Comparison of ENCODE assay signal across 14 cellular contexts in the genomic region with DNA sequence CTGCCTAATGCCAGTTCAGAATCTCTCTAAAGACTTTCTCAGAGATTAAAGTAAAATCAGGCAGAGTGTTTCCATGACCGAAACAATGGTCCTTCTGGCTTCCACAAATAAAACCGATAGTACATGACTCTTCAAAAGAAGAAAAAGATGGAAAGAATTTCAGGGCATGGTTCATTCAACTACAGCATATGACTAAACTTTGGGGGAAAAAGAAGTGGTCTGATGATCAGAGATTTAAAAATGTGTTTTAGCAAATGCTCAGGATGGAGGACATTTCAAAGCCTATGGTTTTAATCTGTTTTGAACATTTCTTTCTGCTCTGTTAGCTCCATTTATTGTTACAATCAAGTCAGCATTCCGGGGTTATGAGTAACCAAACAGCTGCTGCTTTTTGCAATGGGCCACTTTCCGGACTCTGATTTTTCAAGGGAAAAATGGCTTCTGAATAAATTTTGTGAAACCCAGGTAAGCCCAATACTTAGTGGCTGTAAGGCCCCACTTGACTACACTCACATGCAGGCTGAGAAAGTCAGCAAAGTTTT.
DNase-seq lines count a peak whose midpoint lies in the region; FAIRE-seq and TF ChIP-seq lines count a peak whose summit lies in the region.
"Had no signal": no experiment of that assay in that cellular context is flagged by ENCODE, and none has a peak within 500 bp of the region (broad histone marks: within the 10 kb centered on the region; RNA-seq: fewer than 3 reads in every experiment).

No MANE protein-coding gene starts in this region.

- no peak overlapping the region for H3K4me3 ChIP-seq in tibial artery
- H3K4me3 ChIP-seq: spleen, testis had no signal

- peak; percentile 97 for FAIRE-seq in RCC 7860 (lab: Jason Lieb, UNC)
- FAIRE-seq: G401.6, GM19239 had no signal

- H3K36me3 ChIP-seq in tibial artery, result no peaks in the 10 kb centered on the region
- H3K36me3 ChIP-seq: spleen had no signal

- H3K27me3 ChIP-seq in layer of hippocampus (ENCODE audit: control insufficient read depth, insufficient read depth, low read length) (no peaks in the 10 kb centered on the region), tibial artery (no peaks in the 10 kb centered on the region)
- H3K27me3 ChIP-seq: spleen, testis had no signal

- intact Hi-C loops in tibial artery (cut with DNase I; ENCODE audit: low total_unique reads), result no loop called here

- POLR2A ChIA-PET in GM10248 (lab: Yijun Ruan, JAX), result no interaction called here

- TF ChIP-seq CTCF in tibial artery (IDR thresholded peaks at IDR 0.05), result no peak
- no peak for TF ChIP-seq CTCF in GM10248 (IDR thresholded peaks at IDR 0.05; ENCODE audit: control extremely low read depth, extremely low read depth, low read depth, missing control alignments)

- no peaks in the 10 kb centered on the region for H3K9me3 ChIP-seq in tibial artery
- H3K9me3 ChIP-seq: spleen, testis had no signal

- DNase-seq in RCC 7860 (ENCODE audit: low spot score) (peak; percentile 88), dermis microvascular lymphatic vessel endothelial cell (ENCODE audit: low read depth in 2 of 2) (peak; percentile 60 to 85), tibial artery (no peak), Ammon's horn (ENCODE audit: low spot score) (no peak), GM10248 (ENCODE audit: extremely low spot score) (no peak), NCI-H2171 (lab: John Stamatoyannopoulos, UW) (no peak), AML-193 (lab: John Stamatoyannopoulos, UW) (no peak)
- DNase-seq: activated T-cell treated with anti-CD3 and anti-CD28 coated beads, Interleukin-2, amount 50 U/mL, for 48 hours; NCI-H1436; spleen; testis had no signal

- H3K4me1 ChIP-seq in tibial artery, result peaks cover 0 to 36% (median 25%) of the 10 kb centered on the region in 4 donors
- H3K4me1 ChIP-seq: spleen, testis had no signal

- CTCF ChIA-PET in GM10248 (lab: Yijun Ruan, JAX), result no interaction called here

- peak overlapping the region; percentile 64 for H3K27ac ChIP-seq in layer of hippocampus (ENCODE audit: low read depth, low read length)
- H3K27ac ChIP-seq in tibial artery, result peak overlapping the region; percentile 37 to 51
- H3K27ac ChIP-seq: testis had no signal

Comparison
In these comparisons a context has a peak if more than half of its experiments do, and no peak if none do; other contexts are left out.
1. DNase-seq: peak in RCC 7860 (single experiment) and dermis microvascular lymphatic vessel endothelial cell (2 of 2); none in tibial artery (0 of 2), Ammon's horn (single experiment), GM10248 (single experiment), NCI-H2171 (single experiment) and AML-193 (0 of 2).